ENCODE assay signal across 8 cellular contexts in the genomic region with DNA sequence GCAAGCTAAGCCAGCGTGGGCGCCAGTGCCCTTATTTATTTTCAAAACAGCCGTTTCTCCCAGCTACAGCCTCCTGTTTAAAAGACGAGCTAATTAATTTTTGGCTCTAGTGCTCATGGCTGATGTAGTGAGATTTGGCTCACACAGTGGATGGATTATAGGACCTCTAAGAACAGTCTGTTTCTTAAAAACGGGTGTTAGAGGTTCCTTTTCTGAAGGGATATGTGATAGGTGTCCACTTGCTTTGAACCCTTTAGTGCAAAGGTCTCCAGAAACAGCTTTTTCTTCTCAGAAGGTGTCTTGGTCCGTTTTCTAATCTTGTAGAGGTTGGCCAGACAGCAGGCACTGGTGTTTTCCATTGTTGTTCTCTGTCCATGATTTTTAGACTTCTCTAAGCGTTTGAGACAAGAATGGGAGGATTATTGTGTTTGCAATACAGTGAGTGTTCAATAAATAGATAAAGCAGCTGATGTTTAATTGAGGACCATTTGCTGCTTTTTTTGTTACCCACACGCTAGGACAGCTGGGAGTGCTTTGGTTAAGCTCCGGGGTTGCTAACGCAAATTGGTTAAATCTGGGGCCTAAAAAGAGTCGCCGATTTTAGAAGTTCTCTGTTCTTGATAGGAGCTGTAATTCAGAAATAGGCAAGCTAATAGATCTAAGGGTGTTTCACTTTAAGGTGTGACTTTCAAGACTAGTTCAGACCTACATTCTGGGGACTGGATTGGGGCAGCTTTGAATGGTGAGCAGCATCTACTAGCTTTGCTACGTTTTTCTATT. TPM values are rescaled to one million over a fixed set of nuclear protein-coding genes. Genes with fewer than 3 reads are reported as not detected.
A peak's percentile ranks its signal among the peaks of the same experiment; 100 is the strongest.
DNase-seq lines count a peak whose midpoint lies in the region; ATAC-seq and TF ChIP-seq lines count a peak whose summit lies in the region.

No MANE protein-coding gene starts in this region.

- H3K27me3 Mint-ChIP-seq in H9 (ENCODE audit: low read depth) (no peaks in the 10 kb centered on the region), mesothelial cell of epicardium (ENCODE audit: low read depth) (no peaks in the 10 kb centered on the region)

- no peak for TF ChIP-seq CTCF in H9 (conservative IDR thresholded peaks at IDR 0.05)
- no peak for TF ChIP-seq CTCF in mesothelial cell of epicardium (IDR thresholded peaks at IDR 0.05; ENCODE audit: unreplicated experiment)

- H4K5ac ChIP-seq in H9 (ENCODE audit: insufficient read length, low read depth, low read length): no peak overlapping the region

- no peaks in the 10 kb centered on the region for H4K20me1 ChIP-seq in H9 (ENCODE audit: control insufficient read depth, insufficient read depth, insufficient read length)

- no peak overlapping the region for H3K56ac ChIP-seq in H9 (ENCODE audit: insufficient read length, low read depth, low read length)

- no peaks in the 10 kb centered on the region for H3K9me3 Mint-ChIP-seq in H9
- no peaks in the 10 kb centered on the region for H3K9me3 Mint-ChIP-seq in mesothelial cell of epicardium

- peak overlapping the region; percentile 59 to 65 for H3K4me3 ChIP-seq in aorta (ENCODE audit: low read length in 2 of 2)

- H4K91ac ChIP-seq in H9 (ENCODE audit: insufficient read length, low read depth, low read length): no peak overlapping the region

- peak; percentile 21 for ATAC-seq in aorta (ENCODE audit: low FRiP score)

- no peak overlapping the region for H2BK120ac ChIP-seq in H9 (ENCODE audit: low read depth, low read length, poor library complexity, severe bottlenecking)

- no peak overlapping the region for H2BK5ac ChIP-seq in H9 (ENCODE audit: insufficient read length, low read length)

- peak; percentile 76 for DNase-seq in DMS53 (lab: John Stamatoyannopoulos, UW)
- no peak for DNase-seq in H9
- peak; percentile 26 for DNase-seq in NOMO-1 treated with dmso at 0.1 percent for 144 hours (lab: John Stamatoyannopoulos, UW; ENCODE audit: unreplicated experiment)
- peak; percentile 17 for DNase-seq in central memory CD4-positive, alpha-beta T cell
- DNase-seq in mesothelial cell of epicardium (ENCODE audit: low spot score in 2 of 2, unreplicated experiment in 2 of 2): no peak
- no peak for DNase-seq in aorta
- no peak for DNase-seq in islet precursor cell
- DNase-seq in GM19238 (ENCODE audit: insufficient read length, low spot score): no peak

- peak overlapping the region; percentile 63 to 97 (median 89); a peak in 6 of 7 replicates for H3K27ac Mint-ChIP-seq in H9
- peak overlapping the region; percentile 95 for H3K27ac Mint-ChIP-seq in mesothelial cell of epicardium

- peak overlapping the region; percentile 86; the same call in 1 of the 2 replicates for H3K14ac ChIP-seq in H9 (ENCODE audit: insufficient read depth, low read length)

- peak overlapping the region; percentile 67 for H3K4me2 ChIP-seq in H9 (ENCODE audit: insufficient read depth, insufficient read length, low read length)

- H3K4ac ChIP-seq in H9 (ENCODE audit: low read depth, low read length): no peak overlapping the region

- H3K36me3 Mint-ChIP-seq in H9 (ENCODE audit: insufficient read depth in 1 of 3, low read depth in 3 of 3) (no peaks in the 10 kb centered on the region; a peak in 2 of 7 replicates), mesothelial cell of epicardium (no peaks in the 10 kb centered on the region)

- H3K23me2 ChIP-seq in H9 (ENCODE audit: insufficient read length, low read depth, low read length, poor library complexity, severe bottlenecking): peaks cover 10% of the 10 kb centered on the region

- no peaks in the 10 kb centered on the region for H3K36me3 ChIP-seq in aorta (ENCODE audit: control insufficient read depth in 1 of 2, insufficient read depth in 2 of 2, low read length in 1 of 2)

- H3K9me3 ChIP-seq in H9 (ENCODE audit: control insufficient read depth, low read depth, low read length) (no peaks in the 10 kb centered on the region), aorta (ENCODE audit: control insufficient read depth, low read length) (no peaks in the 10 kb centered on the region)

- no peak overlapping the region for H2BK12ac ChIP-seq in H9 (ENCODE audit: insufficient read length, low read depth, low read length)

- no peak overlapping the region for H4K8ac ChIP-seq in H9 (replicated peaks; ENCODE audit: insufficient read length, low read depth, low read length)

- peak overlapping the region; percentile 84 to 85 for H3K4me3 Mint-ChIP-seq in H9
- H3K4me3 Mint-ChIP-seq in mesothelial cell of epicardium: peak overlapping the region; percentile 83

- no peak overlapping the region for H2AK5ac ChIP-seq in H9 (ENCODE audit: insufficient read length, low read length)

- 0 out of 2 replicates have a peak, but pooled peaks cover 2% of the 10 kb centered on the region for H3K79me2 ChIP-seq in H9 (ENCODE audit: insufficient read depth, low read length)

- H2BK15ac ChIP-seq in H9 (ENCODE audit: low read depth, low read length): no peak overlapping the region

- H2BK20ac ChIP-seq in H9 (ENCODE audit: low read depth, low read length, poor library complexity, severe bottlenecking): no peak overlapping the region

- no peak overlapping the region for H3K23ac ChIP-seq in H9 (ENCODE audit: insufficient read length, low read depth, low read length)

- intact Hi-C loops in aorta (cut with DNase I): no loop called here

- H3K27ac ChIP-seq in H9 (ENCODE audit: insufficient read length, low read depth, low read length): no peak overlapping the region
- peak overlapping the region; percentile 62 to 90 for H3K27ac ChIP-seq in aorta (ENCODE audit: low read depth in 1 of 2, low read length in 2 of 2)

- H3K4me1 ChIP-seq in H9 (ENCODE audit: insufficient read depth, low read length) (no peaks in the 10 kb centered on the region), aorta (ENCODE audit: control insufficient read depth in 1 of 2, insufficient read depth in 2 of 2, low read length in 2 of 2) (no peaks in the 10 kb centered on the region)

- no peak overlapping the region for H3T11ph ChIP-seq in H9 (ENCODE audit: low read length)

- H3K4me1 Mint-ChIP-seq in H9 (peaks cover 27 to 32% of the 10 kb centered on the region in 2 experiments), mesothelial cell of epicardium (peaks cover 13% of the 10 kb centered on the region)

- H3K27me3 ChIP-seq in H9 (ENCODE audit: insufficient read depth, low read length): no peaks in the 10 kb centered on the region
- H3K27me3 ChIP-seq in aorta (ENCODE audit: control insufficient read depth in 1 of 2, insufficient read depth in 2 of 2, low read length in 1 of 2): no peaks in the 10 kb centered on the region

- WGBS in H9 (ENCODE audit: extremely low coverage, insufficient read length, low lambda C conversion rate): no CpG with 5 or more reads among the region's 13 CpGs
- WGBS in aorta, 2 donors: 5% methylated on average over 13 of the region's 13 CpGs

- H3K79me1 ChIP-seq in H9 (ENCODE audit: insufficient read depth, low read depth, low read length, poor library complexity, severe bottlenecking): no peaks in the 10 kb centered on the region

- peak overlapping the region; percentile 75 for H3K9ac ChIP-seq in H9 (ENCODE audit: extremely low read depth, insufficient read length, low read length)

- H3K18ac ChIP-seq in H9 (ENCODE audit: insufficient read length, low read depth, low read length): peak overlapping the region; percentile 20

- H2AFZ ChIP-seq in H9 (ENCODE audit: low read length): no peak overlapping the region

RNA-seq across cellular contexts. Expression of a gene that starts 1.0 kb away (rescaled TPM):
- 13.4 and 13.9 TPM in 2 replicates for total RNA-seq in H9 (2021)
- total RNA-seq in mesothelial cell of epicardium: 11.0 to 13.4 TPM (median 13.3 TPM) in 3 replicates
- total RNA-seq in aorta: 10 to 100 TPM; 18.1 to 22.8 TPM
- 1 to 10 TPM; 7.2 to 8.4 TPM for polyA plus RNA-seq in aorta

RNA-seq across cellular contexts. Expression of a gene that starts 7.8 kb away (rescaled TPM):
- total RNA-seq in H9 (2021): 9.1 and 9.8 TPM in 2 replicates
- total RNA-seq in mesothelial cell of epicardium: 15.4 to 17.2 TPM (median 16.6 TPM) in 3 replicates
- 10 to 100 TPM; 37.3 to 38.1 TPM for total RNA-seq in aorta
- polyA plus RNA-seq in aorta: 10 to 100 TPM; 18.8 to 33.6 TPM

Comparison
In these comparisons a context has a peak if more than half of its experiments do, and no peak if none do; other contexts are left out.
1. DNase-seq: peak in DMS53 (single experiment), NOMO-1 treated with dmso at 0.1 percent for 144 hours (single experiment) and central memory CD4-positive, alpha-beta T cell (single experiment); none in H9 (single experiment), mesothelial cell of epicardium (0 of 2), aorta (0 of 2), islet precursor cell (single experiment) and GM19238 (single experiment).